Comparison of ENCODE assay signal across 1 cellular context in the genomic region with DNA sequence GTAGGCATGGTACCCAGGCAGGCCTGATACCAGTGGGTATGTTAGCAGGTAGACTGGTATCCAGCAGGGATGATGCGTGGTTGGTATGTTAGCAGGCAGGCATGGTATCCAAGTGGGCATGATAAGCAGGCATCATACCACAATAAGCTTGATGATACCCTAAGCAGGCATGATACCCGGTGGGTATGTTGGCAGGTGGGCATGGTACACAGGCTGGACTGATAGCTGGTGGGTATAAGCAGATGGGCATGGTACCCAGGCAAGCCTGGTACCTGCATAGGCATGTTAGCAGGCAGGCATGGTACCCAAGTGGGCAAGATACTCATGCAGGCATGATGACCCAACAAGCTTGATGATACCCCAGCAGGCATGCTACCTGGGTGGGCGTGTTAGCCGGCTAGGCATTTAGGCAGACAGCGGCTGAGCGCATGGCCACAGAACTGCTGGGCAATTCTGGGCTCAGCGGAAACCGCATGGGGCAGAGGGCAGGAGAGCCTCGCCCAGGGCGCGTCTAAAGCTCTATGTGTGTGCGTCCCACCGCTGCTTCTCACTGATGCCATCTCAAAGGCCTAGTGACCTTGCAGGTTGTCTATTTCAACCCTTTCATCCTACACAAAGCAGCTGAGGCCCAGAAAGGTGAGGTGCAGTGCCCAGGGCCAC.
TF ChIP-seq lines count a peak whose summit lies in the region.

No MANE protein-coding gene starts in this region.

TF ChIP-seq in HepG2, 621 proteins besides CTCF, POLR2A, EP300 and RAD21:
- TF ChIP-seq, protein P1, sequence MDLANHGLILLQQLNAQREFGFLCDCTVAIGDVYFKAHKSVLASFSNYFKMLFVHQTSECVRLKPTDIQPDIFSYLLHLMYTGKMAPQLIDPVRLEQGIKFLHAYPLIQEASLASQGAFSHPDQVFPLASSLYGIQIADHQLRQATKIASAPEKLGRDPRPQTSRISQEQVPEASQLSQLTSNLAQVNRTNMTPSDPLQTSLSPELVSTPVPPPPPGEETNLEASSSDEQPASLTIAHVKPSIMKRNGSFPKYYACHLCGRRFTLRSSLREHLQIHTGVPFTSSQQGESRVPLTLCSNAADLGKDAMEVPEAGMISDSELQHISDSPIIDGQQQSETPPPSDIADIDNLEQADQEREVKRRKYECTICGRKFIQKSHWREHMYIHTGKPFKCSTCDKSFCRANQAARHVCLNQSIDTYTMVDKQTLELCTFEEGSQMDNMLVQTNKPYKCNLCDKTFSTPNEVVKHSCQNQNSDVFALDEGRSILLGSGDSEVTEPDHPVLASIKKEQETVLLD (CRISPR knock-in tag; IDR thresholded peaks at IDR 0.05; ENCODE audit: low read depth), result no peak
- TF ChIP-seq HDAC6 (IDR thresholded peaks at IDR 0.05; ENCODE audit: low read depth, low read length) (no peak), ZFP62 (CRISPR knock-in tag; IDR thresholded peaks at IDR 0.05) (no peak), ZNF550 (CRISPR knock-in tag; IDR thresholded peaks at IDR 0.05; ENCODE audit: borderline replicate concordance) (no peak), HNRNPL (IDR thresholded peaks at IDR 0.05; ENCODE audit: low read depth, low read length) (0 out of 2 replicates have a peak, but pooled peaks have one; percentile 57)
- TF ChIP-seq, protein P2, sequence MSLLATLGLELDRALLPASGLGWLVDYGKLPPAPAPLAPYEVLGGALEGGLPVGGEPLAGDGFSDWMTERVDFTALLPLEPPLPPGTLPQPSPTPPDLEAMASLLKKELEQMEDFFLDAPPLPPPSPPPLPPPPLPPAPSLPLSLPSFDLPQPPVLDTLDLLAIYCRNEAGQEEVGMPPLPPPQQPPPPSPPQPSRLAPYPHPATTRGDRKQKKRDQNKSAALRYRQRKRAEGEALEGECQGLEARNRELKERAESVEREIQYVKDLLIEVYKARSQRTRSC (CRISPR knock-in tag; IDR thresholded peaks at IDR 0.05; ENCODE audit: low read depth), result no peak
- TF ChIP-seq, protein P3, sequence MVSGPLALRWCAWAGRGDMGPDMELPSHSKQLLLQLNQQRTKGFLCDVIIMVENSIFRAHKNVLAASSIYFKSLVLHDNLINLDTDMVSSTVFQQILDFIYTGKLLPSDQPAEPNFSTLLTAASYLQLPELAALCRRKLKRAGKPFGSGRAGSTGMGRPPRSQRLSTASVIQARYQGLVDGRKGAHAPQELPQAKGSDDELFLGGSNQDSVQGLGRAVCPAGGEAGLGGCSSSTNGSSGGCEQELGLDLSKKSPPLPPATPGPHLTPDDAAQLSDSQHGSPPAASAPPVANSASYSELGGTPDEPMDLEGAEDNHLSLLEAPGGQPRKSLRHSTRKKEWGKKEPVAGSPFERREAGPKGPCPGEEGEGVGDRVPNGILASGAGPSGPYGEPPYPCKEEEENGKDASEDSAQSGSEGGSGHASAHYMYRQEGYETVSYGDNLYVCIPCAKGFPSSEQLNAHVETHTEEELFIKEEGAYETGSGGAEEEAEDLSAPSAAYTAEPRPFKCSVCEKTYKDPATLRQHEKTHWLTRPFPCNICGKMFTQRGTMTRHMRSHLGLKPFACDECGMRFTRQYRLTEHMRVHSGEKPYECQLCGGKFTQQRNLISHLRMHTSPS (CRISPR knock-in tag; IDR thresholded peaks at IDR 0.05; ENCODE audit: low read depth), result peak; percentile 35; the same call in 1 of the 2 replicates
- TF ChIP-seq, protein P4, sequence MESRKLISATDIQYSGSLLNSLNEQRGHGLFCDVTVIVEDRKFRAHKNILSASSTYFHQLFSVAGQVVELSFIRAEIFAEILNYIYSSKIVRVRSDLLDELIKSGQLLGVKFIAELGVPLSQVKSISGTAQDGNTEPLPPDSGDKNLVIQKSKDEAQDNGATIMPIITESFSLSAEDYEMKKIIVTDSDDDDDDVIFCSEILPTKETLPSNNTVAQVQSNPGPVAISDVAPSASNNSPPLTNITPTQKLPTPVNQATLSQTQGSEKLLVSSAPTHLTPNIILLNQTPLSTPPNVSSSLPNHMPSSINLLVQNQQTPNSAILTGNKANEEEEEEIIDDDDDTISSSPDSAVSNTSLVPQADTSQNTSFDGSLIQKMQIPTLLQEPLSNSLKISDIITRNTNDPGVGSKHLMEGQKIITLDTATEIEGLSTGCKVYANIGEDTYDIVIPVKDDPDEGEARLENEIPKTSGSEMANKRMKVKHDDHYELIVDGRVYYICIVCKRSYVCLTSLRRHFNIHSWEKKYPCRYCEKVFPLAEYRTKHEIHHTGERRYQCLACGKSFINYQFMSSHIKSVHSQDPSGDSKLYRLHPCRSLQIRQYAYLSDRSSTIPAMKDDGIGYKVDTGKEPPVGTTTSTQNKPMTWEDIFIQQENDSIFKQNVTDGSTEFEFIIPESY (CRISPR knock-in tag; IDR thresholded peaks at IDR 0.05), result peak; percentile 60; the same call in 1 of the 2 replicates
